In the genomic region with DNA sequence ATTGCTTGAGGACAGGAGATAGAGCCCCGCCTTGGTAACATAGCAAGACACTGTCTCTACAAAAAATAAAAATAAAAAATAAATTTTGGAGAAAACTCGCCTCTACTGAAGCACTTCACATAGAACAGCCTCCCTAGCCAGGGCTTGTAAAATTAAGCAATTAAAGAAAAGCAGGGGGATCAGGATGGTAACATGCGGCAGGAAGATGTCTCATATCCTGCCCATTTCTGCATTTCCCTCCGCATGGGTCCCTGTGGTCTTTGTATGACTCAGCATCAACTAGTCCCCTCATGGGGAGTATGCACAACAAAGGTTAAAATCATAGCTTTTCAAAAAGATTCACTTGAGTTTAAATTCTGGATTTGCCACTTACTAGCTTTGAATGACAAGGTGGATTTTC, we compare ENCODE assay signal across 15 cellular contexts.
DNase-seq lines count a peak whose midpoint lies in the region; ATAC-seq and TF ChIP-seq lines count a peak whose summit lies in the region.
"Had no signal": no experiment of that assay in that cellular context is flagged by ENCODE, and none has a peak within 500 bp of the region (broad histone marks: within the 10 kb centered on the region; RNA-seq: fewer than 3 reads in every experiment).

No MANE protein-coding gene starts in this region.

- no peaks in the 10 kb centered on the region for H3K4me1 Mint-ChIP-seq in T-helper 17 cell
- H3K4me1 Mint-ChIP-seq in stimulated activated memory B cell treated with anti-CD40 and anti-IgM and Interleukin-4, amounts not matched to agents 10 μg/mL and 1 μg/mL and 100 μg/mL, for 72 hours = no peaks in the 10 kb centered on the region
- H3K4me1 Mint-ChIP-seq: IgD-negative memory B cell had no signal

- H2AFZ ChIP-seq in Loucy (ENCODE audit: low read length) = no peak overlapping the region

- in situ Hi-C loops in astrocyte of the cerebellum (cut with HindIII; ENCODE audit: low sequenced_read_pairs) = no loop called here

- H3K4me3 Mint-ChIP-seq in T-helper 17 cell = no peak overlapping the region
- no peak overlapping the region for H3K4me3 Mint-ChIP-seq in stimulated activated memory B cell treated with anti-CD40 and anti-IgM and Interleukin-4, amounts not matched to agents 10 μg/mL and 1 μg/mL and 100 μg/mL, for 72 hours
- H3K4me3 Mint-ChIP-seq: IgD-negative memory B cell, WTC11 had no signal

- no peaks in the 10 kb centered on the region for H3K27me3 Mint-ChIP-seq in T-helper 17 cell
- no peaks in the 10 kb centered on the region for H3K27me3 Mint-ChIP-seq in stimulated activated memory B cell treated with anti-CD40 and anti-IgM and Interleukin-4, amounts not matched to agents 10 μg/mL and 1 μg/mL and 100 μg/mL, for 72 hours
- H3K27me3 Mint-ChIP-seq: IgD-negative memory B cell had no signal

- no peaks in the 10 kb centered on the region for H3K36me3 Mint-ChIP-seq in T-helper 17 cell (ENCODE audit: low read depth)
- no peaks in the 10 kb centered on the region for H3K36me3 Mint-ChIP-seq in stimulated activated memory B cell treated with anti-CD40 and anti-IgM and Interleukin-4, amounts not matched to agents 10 μg/mL and 1 μg/mL and 100 μg/mL, for 72 hours
- H3K36me3 Mint-ChIP-seq: IgD-negative memory B cell had no signal

- DNase-seq in GF-D8 (lab: John Stamatoyannopoulos, UW) (peak; percentile 43), astrocyte of the cerebellum (ENCODE audit: low read depth) (peak; percentile 13), kidney epithelial cell (ENCODE audit: low read depth) (peak; percentile 4), T-helper 17 cell (no peak), NCI-H1417 (lab: John Stamatoyannopoulos, UW) (no peak), NCI-H2081 treated with DMSO at 0.1 percent for 48 hours (lab: John Stamatoyannopoulos, UW) (no peak)
- DNase-seq: amniotic stem cell, Calu3, NCI-H146, ovary had no signal

- H3K27me3 ChIP-seq in Loucy (ENCODE audit: insufficient read depth, low read length, poor library complexity, severe bottlenecking) = no peaks in the 10 kb centered on the region
- no peaks in the 10 kb centered on the region for H3K27me3 ChIP-seq in kidney epithelial cell (ENCODE audit: control insufficient read depth, insufficient read depth, low read length)
- H3K27me3 ChIP-seq: ovary had no signal

- no peak overlapping the region for H3K27ac Mint-ChIP-seq in T-helper 17 cell
- no peak overlapping the region for H3K27ac Mint-ChIP-seq in stimulated activated memory B cell treated with anti-CD40 and anti-IgM and Interleukin-4, amounts not matched to agents 10 μg/mL and 1 μg/mL and 100 μg/mL, for 72 hours
- H3K27ac Mint-ChIP-seq: IgD-negative memory B cell, WTC11 had no signal

- H3K79me2 ChIP-seq in Loucy (ENCODE audit: insufficient read depth, low read length) = no peaks in the 10 kb centered on the region

- peaks cover 25% of the 10 kb centered on the region for H3K4me1 ChIP-seq in Loucy (ENCODE audit: insufficient read depth, low read length, poor library complexity, severe bottlenecking)

- no peaks in the 10 kb centered on the region for H3F3A ChIP-seq in Loucy (ENCODE audit: low read depth)

- no peak for ATAC-seq in T-helper 17 cell
- no peak for ATAC-seq in stimulated activated memory B cell treated with anti-CD40 and anti-IgM and Interleukin-4, amounts not matched to agents 10 μg/mL and 1 μg/mL and 100 μg/mL, for 72 hours
- ATAC-seq: WTC11 had no signal

- H3K4me3 ChIP-seq in Loucy (ENCODE audit: low read length, poor library complexity, severe bottlenecking) = peak overlapping the region; percentile 53
- no peak overlapping the region for H3K4me3 ChIP-seq in astrocyte of the cerebellum (ENCODE audit: low read depth, low read length)
- H3K4me3 ChIP-seq in kidney epithelial cell (ENCODE audit: low read depth, low read length) = no peak overlapping the region
- H3K4me3 ChIP-seq: ovary, skin epidermis had no signal

- no peak for TF ChIP-seq CTCF in Loucy (conservative IDR thresholded peaks at IDR 0.05; ENCODE audit: low read length)
- no peak for TF ChIP-seq CTCF in astrocyte of the cerebellum (IDR thresholded peaks at IDR 0.05; ENCODE audit: low read depth, low read length, missing control alignments)
- TF ChIP-seq CTCF in kidney epithelial cell (IDR thresholded peaks at IDR 0.05; ENCODE audit: insufficient read depth, low read length, poor library complexity, severe bottlenecking) = no peak

- H3K36me3 ChIP-seq in Loucy (ENCODE audit: insufficient read depth, low read length) = no peaks in the 10 kb centered on the region
- H3K36me3 ChIP-seq in kidney epithelial cell (ENCODE audit: control insufficient read depth, insufficient read depth, low read length) = no peaks in the 10 kb centered on the region
- H3K36me3 ChIP-seq: ovary had no signal

- H3K9me3 ChIP-seq in Loucy (ENCODE audit: insufficient read depth, low read depth, low read length) (peaks cover 6% of the 10 kb centered on the region), T-helper 17 cell (ENCODE audit: control insufficient read depth, low read length, poor library complexity, severe bottlenecking) (no peaks in the 10 kb centered on the region)
- H3K9me3 ChIP-seq: ovary had no signal

- H4K20me1 ChIP-seq in Loucy (ENCODE audit: insufficient read depth, low read length, poor library complexity, severe bottlenecking) = no peaks in the 10 kb centered on the region

- peak overlapping the region; percentile 71 for H3K4me2 ChIP-seq in Loucy (ENCODE audit: low read depth, low read length, poor library complexity, severe bottlenecking)

- H3K9me2 ChIP-seq in Loucy (replicated peaks; ENCODE audit: low read depth, low read length) = no peaks in the 10 kb centered on the region

- H3K9ac ChIP-seq in Loucy (ENCODE audit: low read depth, low read length, poor library complexity, severe bottlenecking) = no peak overlapping the region

- peaks cover 10% of the 10 kb centered on the region for H3K9me3 Mint-ChIP-seq in stimulated activated memory B cell treated with anti-CD40 and anti-IgM and Interleukin-4, amounts not matched to agents 10 μg/mL and 1 μg/mL and 100 μg/mL, for 72 hours

Comparison
In these comparisons a context has a peak if more than half of its experiments do, and no peak if none do; other contexts are left out.
1. DNase-seq: peak in GF-D8 (single experiment), astrocyte of the cerebellum (single experiment) and kidney epithelial cell (single experiment); none in T-helper 17 cell (0 of 3), NCI-H1417 (0 of 3) and NCI-H2081 treated with DMSO at 0.1 percent for 48 hours (single experiment).